16 cellular contexts compared by ENCODE assay signal in the genomic region with DNA sequence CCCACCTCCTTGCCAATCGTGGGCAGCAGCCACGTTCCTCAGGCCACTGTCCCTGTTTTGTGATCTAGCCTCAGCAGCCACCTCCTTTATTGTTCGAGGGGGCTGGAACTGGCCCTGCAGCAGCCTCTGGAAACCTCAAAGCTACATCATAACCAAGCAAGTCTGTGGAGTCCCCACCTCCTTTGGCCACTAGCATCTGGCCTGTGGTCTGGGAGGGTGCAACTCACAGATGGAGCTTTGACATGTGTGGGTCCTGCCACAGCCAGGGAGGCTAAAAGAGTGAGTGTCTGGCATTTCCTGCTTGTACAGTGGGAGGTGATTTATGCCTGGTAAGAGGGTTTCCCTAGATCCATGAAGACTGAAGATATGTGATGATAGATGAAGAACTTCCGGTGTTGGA. TPM values are rescaled to one million over a fixed set of nuclear protein-coding genes. Genes with fewer than 3 reads are reported as not detected.
DNase-seq lines count a peak whose midpoint lies in the region; TF ChIP-seq lines count a peak whose summit lies in the region.
"Had no signal": no experiment of that assay in that cellular context is flagged by ENCODE, and none has a peak within 500 bp of the region (broad histone marks: within the 10 kb centered on the region; RNA-seq: fewer than 3 reads in every experiment).

No MANE protein-coding gene starts in this region.

- no peak overlapping the region for H4K91ac ChIP-seq in mesenchymal stem cell (ENCODE audit: low read length)

- H2BK12ac ChIP-seq in mesenchymal stem cell (ENCODE audit: low read length in 2 of 2): no peak overlapping the region

- no peak overlapping the region for H3K4ac ChIP-seq in mesenchymal stem cell (ENCODE audit: low read depth in 1 of 2, low read length in 2 of 2)

- no peak overlapping the region for H3K4me3 ChIP-seq in mesenchymal stem cell (ENCODE audit: insufficient read depth in 1 of 2, low read depth in 1 of 2, low read length in 2 of 2)
- H3K4me3 ChIP-seq: BLaER1, SJSA1, skin epidermis, upper lobe of left lung had no signal

- H3K4me2 ChIP-seq in mesenchymal stem cell (ENCODE audit: low read length, poor library complexity, severe bottlenecking): no peak overlapping the region
- H3K4me2 ChIP-seq: BLaER1 had no signal

- no peak overlapping the region for H2BK15ac ChIP-seq in mesenchymal stem cell (ENCODE audit: low read depth, poor library complexity, severe bottlenecking)

- peaks cover 2% of the 10 kb centered on the region for H3K4me1 ChIP-seq in mesenchymal stem cell (ENCODE audit: control insufficient read depth, insufficient read depth, low read depth, low read length)
- H3K4me1 ChIP-seq: BLaER1, foreskin keratinocyte, SJSA1 had no signal

- H2AFZ ChIP-seq in mesenchymal stem cell (ENCODE audit: low read depth, low read length): peak overlapping the region; percentile 36

- H3K9ac ChIP-seq in mesenchymal stem cell (ENCODE audit: low read length): peak overlapping the region; percentile 8
- H3K9ac ChIP-seq: BLaER1 had no signal

- 63% methylated on average over 4 of the region's 4 CpGs for WGBS in mesenchymal stem cell

- H3K36me3 ChIP-seq in mesenchymal stem cell (ENCODE audit: control insufficient read depth in 1 of 2, insufficient read depth in 2 of 2, low read depth in 1 of 2, low read length in 2 of 2): no peaks in the 10 kb centered on the region
- H3K36me3 ChIP-seq: BLaER1, neutrophil, SJSA1, upper lobe of left lung had no signal

- no peak for TF ChIP-seq CTCF in GM20000 (IDR thresholded peaks at IDR 0.05; ENCODE audit: extremely low read depth, missing control alignments)

- peak overlapping the region in 1 of 2 experiments; percentile 26 for H3K14ac ChIP-seq in mesenchymal stem cell (ENCODE audit: low read length in 2 of 2)

- no peak overlapping the region for H3K23ac ChIP-seq in mesenchymal stem cell (ENCODE audit: low read length in 2 of 2)

- no peaks in the 10 kb centered on the region for H3K79me1 ChIP-seq in mesenchymal stem cell (replicated peaks; ENCODE audit: low read length, poor library complexity, severe bottlenecking)

- no peak overlapping the region for H2BK120ac ChIP-seq in mesenchymal stem cell (ENCODE audit: low read depth, low read length)

- no peak overlapping the region for H3K27ac ChIP-seq in mesenchymal stem cell (ENCODE audit: low read length, poor library complexity, severe bottlenecking)
- H3K27ac ChIP-seq: BLaER1, foreskin keratinocyte, neutrophil, SJSA1, skin epidermis, upper lobe of left lung had no signal

- DNase-seq in Daoy (ENCODE audit: low read depth) (peak; percentile 57), LHCN-M2 (ENCODE audit: low read depth) (peak; percentile 34), ecto neural progenitor cell (ENCODE audit: low spot score) (peak; percentile 18), mesenchymal stem cell (peak; percentile 59), SKM-1 treated with dmso at 0.1 percent for 144 hours (lab: John Stamatoyannopoulos, UW; ENCODE audit: unreplicated experiment) (no peak), GM20000 (ENCODE audit: low spot score) (no peak), DMS 273 (lab: John Stamatoyannopoulos, UW; ENCODE audit: unreplicated experiment) (no peak)
- no peak for DNase-seq in activated CD4-positive, alpha-beta T cell treated with anti-CD3 and anti-CD28 coated beads, Interleukin-2, amount 50 U/mL, for 4 hours
- DNase-seq: activated CD4-positive, alpha-beta T cell treated with anti-CD3 and anti-CD28 coated beads, Interleukin-2, amount 50 U/mL, for 48 hours; foreskin keratinocyte; stimulated activated naive B cell treated with anti-CD40 and anti-IgM and Interleukin-4, amounts not matched to agents 10 μg/mL and 1 μg/mL and 100 μg/mL, for 72 hours; upper lobe of left lung had no signal

- H3K18ac ChIP-seq in mesenchymal stem cell (ENCODE audit: low read depth in 1 of 2, low read length in 2 of 2): peak overlapping the region in 1 of 2 experiments; percentile 30

- H3K9me3 ChIP-seq in mesenchymal stem cell (ENCODE audit: control insufficient read depth, low read length): no peaks in the 10 kb centered on the region
- H3K9me3 ChIP-seq: neutrophil had no signal

- no peak overlapping the region for H2BK5ac ChIP-seq in mesenchymal stem cell (ENCODE audit: low read depth, low read length, poor library complexity, severe bottlenecking)

- no peak overlapping the region for H4K8ac ChIP-seq in mesenchymal stem cell (ENCODE audit: low read length)

- no peak overlapping the region for H2AK5ac ChIP-seq in mesenchymal stem cell (ENCODE audit: low read length, severe bottlenecking)

- H3K27me3 ChIP-seq in mesenchymal stem cell (ENCODE audit: control insufficient read depth in 1 of 2, insufficient read depth in 1 of 2, low read length in 2 of 2): peaks cover 21 to 29% of the 10 kb centered on the region in 2 experiments
- H3K27me3 ChIP-seq: BLaER1 had no signal

RNA-seq across cellular contexts. Expression of a gene that starts 32.3 kb away (rescaled TPM):
- 128 and 131 TPM in 2 replicates for total RNA-seq in Daoy (2014; rRNA removed; shearing (Covaris generic))
- 60.8 and 67.4 TPM in 2 replicates for total RNA-seq in LHCN-M2 (2014; rRNA removed)
- 39.3 TPM for polyA plus RNA-seq in LHCN-M2 (2012)
- 48.2 TPM for polyA plus RNA-seq in mesenchymal stem cell (2013, experiment 1 of 2)
- polyA plus RNA-seq in mesenchymal stem cell (2013, experiment 2 of 2): 46.8 TPM

Comparison
In these comparisons a context has a peak if more than half of its experiments do, and no peak if none do; other contexts are left out.
1. DNase-seq: peak in Daoy (single experiment), LHCN-M2 (single experiment), ecto neural progenitor cell (single experiment) and mesenchymal stem cell (single experiment); none in SKM-1 treated with dmso at 0.1 percent for 144 hours (single experiment), activated CD4-positive, alpha-beta T cell treated with anti-CD3 and anti-CD28 coated beads, Interleukin-2, amount 50 U/mL, for 4 hours (0 of 2), GM20000 (single experiment) and DMS 273 (single experiment).